Comparison of ENCODE assay signal across 1 cellular context in genomic region chr3:133562376-133562775, GRCh38.
TF ChIP-seq lines count a peak whose summit lies in the region.

No MANE protein-coding gene starts in this region.

TF ChIP-seq in HepG2, 621 proteins besides CTCF, POLR2A, EP300 and RAD21:
- TF ChIP-seq MED13 (CRISPR knock-in tag; IDR thresholded peaks at IDR 0.05), result no peak
- no peak for TF ChIP-seq ZNF292 (CRISPR knock-in tag; IDR thresholded peaks at IDR 0.05; ENCODE audit: borderline replicate concordance, low read depth)
- no peak for TF ChIP-seq ZFX (CRISPR knock-in tag; IDR thresholded peaks at IDR 0.05; ENCODE audit: low read depth)
- no peak for TF ChIP-seq ZEB1 (IDR thresholded peaks at IDR 0.05; ENCODE audit: insufficient replicate concordance, low read depth)
- no peak for TF ChIP-seq GMEB2 (CRISPR knock-in tag; IDR thresholded peaks at IDR 0.05; ENCODE audit: low read depth)
- TF ChIP-seq REXO4 (CRISPR knock-in tag; IDR thresholded peaks at IDR 0.05; ENCODE audit: borderline replicate concordance), result no peak
- TF ChIP-seq HNRNPH1 (optimal IDR thresholded peaks at IDR 0.05; ENCODE audit: low read depth, low read length), result no peak
- no peak for TF ChIP-seq MAF1 (CRISPR knock-in tag; IDR thresholded peaks at IDR 0.05; ENCODE audit: borderline replicate concordance)
- no peak for TF ChIP-seq ZNF614 (CRISPR knock-in tag; IDR thresholded peaks at IDR 0.05; ENCODE audit: borderline replicate concordance)
- no peak for TF ChIP-seq ZNF747 (CRISPR knock-in tag; IDR thresholded peaks at IDR 0.05; ENCODE audit: borderline replicate concordance)
- TF ChIP-seq, protein P1, sequence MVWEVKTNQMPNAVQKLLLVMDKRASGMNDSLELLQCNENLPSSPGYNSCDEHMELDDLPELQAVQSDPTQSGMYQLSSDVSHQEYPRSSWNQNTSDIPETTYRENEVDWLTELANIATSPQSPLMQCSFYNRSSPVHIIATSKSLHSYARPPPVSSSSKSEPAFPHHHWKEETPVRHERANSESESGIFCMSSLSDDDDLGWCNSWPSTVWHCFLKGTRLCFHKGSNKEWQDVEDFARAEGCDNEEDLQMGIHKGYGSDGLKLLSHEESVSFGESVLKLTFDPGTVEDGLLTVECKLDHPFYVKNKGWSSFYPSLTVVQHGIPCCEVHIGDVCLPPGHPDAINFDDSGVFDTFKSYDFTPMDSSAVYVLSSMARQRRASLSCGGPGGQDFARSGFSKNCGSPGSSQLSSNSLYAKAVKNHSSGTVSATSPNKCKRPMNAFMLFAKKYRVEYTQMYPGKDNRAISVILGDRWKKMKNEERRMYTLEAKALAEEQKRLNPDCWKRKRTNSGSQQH (CRISPR knock-in tag; IDR thresholded peaks at IDR 0.05; ENCODE audit: low read depth), result no peak
- no peak for TF ChIP-seq ARNTL (CRISPR knock-in tag; IDR thresholded peaks at IDR 0.05)
- no peak for TF ChIP-seq ZNF782 (CRISPR knock-in tag; IDR thresholded peaks at IDR 0.05; ENCODE audit: borderline replicate concordance)
